Comparison of ENCODE assay signal across 8 cellular contexts in the genomic region with DNA sequence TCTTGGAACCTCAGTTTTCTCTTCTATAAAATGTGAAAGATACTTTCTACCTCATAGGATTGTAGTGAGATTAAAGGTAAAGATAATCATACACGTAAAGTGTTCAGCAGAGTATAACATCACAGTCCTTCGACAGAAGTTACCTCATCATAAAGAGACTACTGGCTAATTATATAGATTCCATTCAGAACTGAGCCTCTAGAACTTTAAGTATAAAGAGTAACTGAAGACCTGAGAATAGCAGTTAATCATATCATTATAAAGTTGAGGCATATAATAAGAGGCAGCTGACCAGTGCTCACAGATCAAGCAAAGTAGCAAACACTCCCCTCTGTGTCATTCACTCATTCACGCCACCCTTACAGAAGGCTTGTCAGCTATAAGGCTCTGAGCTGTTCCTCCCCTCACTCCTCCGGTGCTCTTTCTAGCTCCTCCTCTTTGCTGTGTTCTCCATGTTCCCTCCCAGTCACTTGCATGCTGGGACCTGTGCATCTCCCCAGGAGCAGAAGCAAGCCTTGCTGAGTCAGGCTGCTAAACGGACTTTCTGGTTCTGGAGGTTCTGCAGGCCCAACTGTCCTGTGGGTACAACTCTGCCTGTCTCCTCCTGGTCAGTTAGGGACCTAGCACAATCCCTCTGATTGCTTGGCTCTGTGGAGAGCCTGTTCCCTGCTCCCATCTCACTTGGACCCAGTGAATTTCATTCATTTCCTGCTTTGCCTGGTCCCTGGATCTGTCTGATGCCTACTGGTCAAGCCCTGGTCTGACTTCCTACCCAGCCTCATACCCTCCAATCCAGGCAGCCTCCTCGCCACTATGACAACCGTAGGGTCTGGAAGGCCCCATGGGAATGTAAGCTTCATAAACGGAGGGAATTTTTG. TPM values are rescaled to one million over a fixed set of nuclear protein-coding genes. Genes with fewer than 3 reads are reported as not detected.
A peak's percentile ranks its signal among the peaks of the same experiment; 100 is the strongest.
DNase-seq lines count a peak whose midpoint lies in the region; ATAC-seq and TF ChIP-seq lines count a peak whose summit lies in the region.

No MANE protein-coding gene starts in this region.

- TF ChIP-seq CTCF in CD14-positive monocyte (IDR thresholded peaks at IDR 0.05), result no peak

- peak; percentile 33 for ATAC-seq in GM19468 (IDR thresholded peaks at IDR 0.05; ENCODE audit: extremely low read depth, unreplicated experiment)
- ATAC-seq in stimulated activated effector memory CD8-positive, alpha-beta T cell treated with anti-CD3 and anti-CD28 coated beads, Interleukin-12 subunit alpha, Interleukin-12 subunit beta, amount 100 ng/mL, for 72 hours, result peak; percentile 84

- H3K4me1 Mint-ChIP-seq in CD14-positive monocyte, result peaks cover 19% of the 10 kb centered on the region
- peaks cover 22% of the 10 kb centered on the region for H3K4me1 Mint-ChIP-seq in stimulated activated effector memory CD8-positive, alpha-beta T cell treated with anti-CD3 and anti-CD28 coated beads, Interleukin-12 subunit alpha, Interleukin-12 subunit beta, amount 100 ng/mL, for 72 hours

- no peaks in the 10 kb centered on the region for H3K27me3 Mint-ChIP-seq in CD14-positive monocyte (ENCODE audit: low read depth in 3 of 3)

- no peaks in the 10 kb centered on the region for H3K36me3 Mint-ChIP-seq in CD14-positive monocyte
- peaks cover 6% of the 10 kb centered on the region for H3K36me3 Mint-ChIP-seq in stimulated activated effector memory CD8-positive, alpha-beta T cell treated with anti-CD3 and anti-CD28 coated beads, Interleukin-12 subunit alpha, Interleukin-12 subunit beta, amount 100 ng/mL, for 72 hours

- peak overlapping the region; percentile 28 to 69 for H3K4me3 Mint-ChIP-seq in CD14-positive monocyte
- peak overlapping the region; percentile 81 for H3K4me3 Mint-ChIP-seq in stimulated activated effector memory CD8-positive, alpha-beta T cell treated with anti-CD3 and anti-CD28 coated beads, Interleukin-12 subunit alpha, Interleukin-12 subunit beta, amount 100 ng/mL, for 72 hours

- peaks cover 0 to 2% (median 0%) of the 10 kb centered on the region in 7 donors for H3K9me3 Mint-ChIP-seq in CD14-positive monocyte
- no peaks in the 10 kb centered on the region for H3K9me3 Mint-ChIP-seq in stimulated activated effector memory CD8-positive, alpha-beta T cell treated with anti-CD3 and anti-CD28 coated beads, Interleukin-12 subunit alpha, Interleukin-12 subunit beta, amount 100 ng/mL, for 72 hours

- intact Hi-C loops in CD14-positive monocyte (cut with micrococcal nuclease), result loop anchor here (1.0 to 5.0 kb wide), 4 partner anchors 40 to 86 kb away; no protein-coding TSS in a partner anchor

- no peak for DNase-seq in CD14-positive monocyte (ENCODE audit: low spot score)
- DNase-seq in HPDE6-E6E7 (ENCODE audit: extremely low spot score), result peak; percentile 67
- peak; percentile 72 for DNase-seq in activated effector memory CD4-positive, alpha-beta T cell treated with anti-CD3 and anti-CD28 coated beads, Interleukin-2, amount 50 U/mL, for 16 hours
- DNase-seq in stimulated activated effector memory CD8-positive, alpha-beta T cell treated with anti-CD3 and anti-CD28 coated beads, Interleukin-12 subunit alpha, Interleukin-12 subunit beta, amount 100 ng/mL, for 72 hours (ENCODE audit: low spot score in 2 of 2), result peak in 1 of 2 donors; percentile 73
- DNase-seq in SHP77 (lab: John Stamatoyannopoulos, UW), result no peak
- no peak for DNase-seq in cerebellar nuclear complex (lab: John Stamatoyannopoulos, UW)
- no peak for DNase-seq in GOT3 (lab: John Stamatoyannopoulos, UW)

- peak overlapping the region; percentile 62 to 84 (median 79) for H3K27ac Mint-ChIP-seq in CD14-positive monocyte
- H3K27ac Mint-ChIP-seq in stimulated activated effector memory CD8-positive, alpha-beta T cell treated with anti-CD3 and anti-CD28 coated beads, Interleukin-12 subunit alpha, Interleukin-12 subunit beta, amount 100 ng/mL, for 72 hours, result peak overlapping the region; percentile 95

RNA-seq across cellular contexts. Expression of a gene that starts 28.3 kb away (rescaled TPM):
- polyA plus RNA-seq in CD14-positive monocyte, result 1 to 10 TPM; 1.4 to 2.7 TPM

RNA-seq across cellular contexts. Expression of a gene that starts 28.6 kb away (rescaled TPM):
- 10 to 100 TPM; 15.8 to 16.0 TPM for polyA plus RNA-seq in CD14-positive monocyte

RNA-seq across cellular contexts. Expression of a gene that starts 56.0 kb away (rescaled TPM):
- polyA plus RNA-seq in CD14-positive monocyte, result 100 to 1,000 TPM; 356 to 363 TPM

Comparison
In these comparisons a context has a peak if more than half of its experiments do, and no peak if none do; other contexts are left out.
1. DNase-seq: peak in HPDE6-E6E7 (single experiment) and activated effector memory CD4-positive, alpha-beta T cell treated with anti-CD3 and anti-CD28 coated beads, Interleukin-2, amount 50 U/mL, for 16 hours (single experiment); none in CD14-positive monocyte (single experiment), SHP77 (0 of 2), cerebellar nuclear complex (0 of 2) and GOT3 (single experiment).